Comparison of ENCODE assay signal across 8 cellular contexts in the genomic region with DNA sequence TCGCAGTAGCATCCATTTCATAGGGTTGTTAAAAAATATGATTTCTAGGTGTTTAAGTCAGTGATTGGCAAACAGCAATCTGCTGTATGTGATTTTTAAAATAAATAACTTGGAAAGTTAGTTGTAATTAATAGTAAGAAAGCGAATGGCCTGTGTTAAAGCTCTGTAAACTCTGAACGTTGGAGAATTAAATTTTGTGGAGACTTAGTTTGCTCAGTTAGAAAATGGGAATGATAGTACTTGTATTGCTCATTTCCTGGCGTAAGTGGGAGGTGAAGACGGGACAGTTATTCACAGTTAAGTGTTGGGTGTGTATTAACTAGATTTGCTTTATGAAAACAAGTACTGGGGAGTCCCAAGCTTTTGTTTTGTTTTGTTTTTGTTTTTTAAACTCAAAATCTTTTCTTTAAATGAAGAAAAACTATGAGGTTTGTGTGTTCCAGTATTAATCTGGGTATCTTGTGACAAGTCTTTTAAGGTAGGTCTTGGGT. TPM values are rescaled to one million over a fixed set of nuclear protein-coding genes. Genes with fewer than 3 reads are reported as not detected.
A peak's percentile ranks its signal among the peaks of the same experiment; 100 is the strongest.
DNase-seq lines count a peak whose midpoint lies in the region; ATAC-seq and TF ChIP-seq lines count a peak whose summit lies in the region.

No MANE protein-coding gene starts in this region.

- TF ChIP-seq CTCF in BE2C (IDR thresholded peaks at IDR 0.05; ENCODE audit: low read depth, low read length) = no peak

- ATAC-seq in HG03432 (IDR thresholded peaks at IDR 0.05; ENCODE audit: unreplicated experiment) (no peak), HG02678 (IDR thresholded peaks at IDR 0.05; ENCODE audit: unreplicated experiment) (no peak)

- H4K20me1 ChIP-seq in Karpas-422 (ENCODE audit: insufficient read depth, low read depth, low read length) = peaks cover 26% of the 10 kb centered on the region

- H3K9me2 ChIP-seq in Karpas-422 (replicated peaks; ENCODE audit: insufficient read depth, low read length) = no peaks in the 10 kb centered on the region

- H3K9me3 ChIP-seq in BE2C (no peaks in the 10 kb centered on the region), Karpas-422 (ENCODE audit: low read length) (no peaks in the 10 kb centered on the region), mucosa of stomach (ENCODE audit: control insufficient read depth, low read length) (no peaks in the 10 kb centered on the region)

- H3K27ac ChIP-seq in Karpas-422 (ENCODE audit: low read length) (peak overlapping the region; percentile 64), caudate nucleus (ENCODE audit: low read depth, low read length) (peak overlapping the region; percentile 100)

- H3K4me1 ChIP-seq in BE2C (no peaks in the 10 kb centered on the region), Karpas-422 (ENCODE audit: low read length) (peaks cover 43% of the 10 kb centered on the region), mucosa of stomach (ENCODE audit: control insufficient read depth, insufficient read depth, low read length) (no peaks in the 10 kb centered on the region)

- H2AFZ ChIP-seq in Karpas-422 (ENCODE audit: low read length) = no peak overlapping the region

- H3K9ac ChIP-seq in Karpas-422 (ENCODE audit: low read length) (peak overlapping the region; percentile 94), mucosa of stomach (ENCODE audit: low read length) (peak overlapping the region; percentile 72)

- peak overlapping the region; percentile 86 for H3K4me2 ChIP-seq in Karpas-422 (ENCODE audit: low read depth, low read length, poor library complexity, severe bottlenecking)

- H3K27me3 ChIP-seq in BE2C (no peaks in the 10 kb centered on the region), Karpas-422 (ENCODE audit: low read length) (no peaks in the 10 kb centered on the region), mucosa of stomach (ENCODE audit: control insufficient read depth, insufficient read depth, low read length) (no peaks in the 10 kb centered on the region)

- peaks cover 63% of the 10 kb centered on the region for H3K79me2 ChIP-seq in Karpas-422 (ENCODE audit: low read length)

- H3K4me3 ChIP-seq in BE2C (ENCODE audit: low read depth, low read length) (peak overlapping the region; percentile 97), Karpas-422 (ENCODE audit: low read length) (peak overlapping the region; percentile 96), mucosa of stomach (ENCODE audit: low read length) (peak overlapping the region; percentile 62)

- DNase-seq in BE2C (no peak), Karpas-422 (no peak), caudate nucleus (lab: John Stamatoyannopoulos, UW) (no peak), NCI-H128 (lab: John Stamatoyannopoulos, UW; ENCODE audit: unreplicated experiment) (no peak), OCI-M2 (lab: John Stamatoyannopoulos, UW; ENCODE audit: unreplicated experiment) (no peak)

- H3K36me3 ChIP-seq in BE2C = peaks cover 17% of the 10 kb centered on the region
- peaks cover 3% of the 10 kb centered on the region; the same call in 1 of the 2 replicates for H3K36me3 ChIP-seq in Karpas-422 (ENCODE audit: insufficient read depth, low read length)
- no peaks in the 10 kb centered on the region for H3K36me3 ChIP-seq in mucosa of stomach (ENCODE audit: control insufficient read depth, insufficient read depth, low read length)

RNA-seq across cellular contexts. Expression of a gene that starts 1.0 kb away (rescaled TPM):
- 98.7 TPM for polyA plus RNA-seq in BE2C (2012; ENCODE audit: insufficient read depth, insufficient read length, low read depth)
- total RNA-seq in Karpas-422 (2014; rRNA removed; shearing (Covaris generic); ENCODE audit: low replicate concordance) = 93.4 and 188 TPM in 2 replicates

RNA-seq across cellular contexts. Expression of a gene that starts 22.5 kb away (rescaled TPM):
- polyA plus RNA-seq in BE2C (2012; ENCODE audit: insufficient read depth, insufficient read length, low read depth) = 65.0 TPM
- 38.3 and 41.7 TPM in 2 replicates for total RNA-seq in Karpas-422 (2014; rRNA removed; shearing (Covaris generic); ENCODE audit: low replicate concordance)
